8 cellular contexts compared by ENCODE assay signal in the genomic region with DNA sequence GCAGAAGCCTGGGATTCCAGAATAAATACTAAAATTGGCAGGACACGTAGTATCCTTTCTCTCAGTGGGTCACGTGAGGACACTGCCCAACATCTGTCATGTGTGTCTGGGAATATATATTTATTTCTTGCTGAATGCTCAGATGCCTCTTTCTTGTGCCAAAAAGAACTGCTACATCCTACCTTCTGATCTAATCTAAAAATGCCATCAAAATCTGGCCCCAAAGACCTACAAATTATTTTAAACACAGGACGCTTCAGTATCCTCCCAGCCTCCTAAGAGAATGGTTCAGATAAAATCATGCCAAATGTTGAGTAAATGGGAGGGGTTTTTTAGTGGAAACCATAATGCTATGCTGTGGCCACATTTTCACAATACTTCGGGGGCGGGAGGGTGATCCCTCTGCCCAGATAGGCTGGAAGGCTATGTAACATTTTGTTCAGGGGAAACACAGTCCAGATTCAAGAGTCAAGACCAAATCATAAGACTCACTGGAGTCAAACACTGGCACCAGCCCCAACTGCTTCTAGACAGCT. TPM values are rescaled to one million over a fixed set of nuclear protein-coding genes. Genes with fewer than 3 reads are reported as not detected.
DNase-seq lines count a peak whose midpoint lies in the region; ATAC-seq and TF ChIP-seq lines count a peak whose summit lies in the region.

No MANE protein-coding gene starts in this region.

- H3K9me3 Mint-ChIP-seq in IgD-negative memory B cell (no peaks in the 10 kb centered on the region), immature natural killer cell (no peaks in the 10 kb centered on the region)

- H3K4me1 ChIP-seq in adipocyte (ENCODE audit: control insufficient read depth, insufficient read depth, low read length) = peaks cover 57% of the 10 kb centered on the region

- H3K4me3 Mint-ChIP-seq in IgD-negative memory B cell (peak overlapping the region in 1 of 4 donors; percentile 6), immature natural killer cell (no peak overlapping the region)

- H3K27me3 Mint-ChIP-seq in IgD-negative memory B cell (peaks cover 1% of the 10 kb centered on the region), immature natural killer cell (ENCODE audit: low read depth in 3 of 3) (peaks cover 3 to 18% (median 9%) of the 10 kb centered on the region in 3 donors)

- H3K4me1 Mint-ChIP-seq in IgD-negative memory B cell = peaks cover 0 to 15% (median 9%) of the 10 kb centered on the region in 3 donors
- H3K4me1 Mint-ChIP-seq in immature natural killer cell = peaks cover 10 to 26% of the 10 kb centered on the region in 2 donors

- H3K27ac Mint-ChIP-seq in IgD-negative memory B cell (peak overlapping the region in 2 of 3 donors; percentile 30 to 71), immature natural killer cell (peak overlapping the region in 4 of 6 donors; percentile 21 to 64 (median 43))

- ATAC-seq in GM18505 (IDR thresholded peaks at IDR 0.05; ENCODE audit: unreplicated experiment) = no peak
- ATAC-seq in GM19452 (IDR thresholded peaks at IDR 0.05; ENCODE audit: unreplicated experiment) = no peak

- H3K9me3 ChIP-seq in adipocyte (ENCODE audit: control insufficient read depth, low read length) = no peaks in the 10 kb centered on the region

- no peaks in the 10 kb centered on the region for H3K27me3 ChIP-seq in adipocyte (replicated peaks; ENCODE audit: control insufficient read depth, insufficient read depth, low read length)

- H3K36me3 Mint-ChIP-seq in IgD-negative memory B cell = no peaks in the 10 kb centered on the region
- peaks cover 11 to 35% (median 16%) of the 10 kb centered on the region in 3 donors for H3K36me3 Mint-ChIP-seq in immature natural killer cell

- TF ChIP-seq POLR2A in GM18505 (IDR thresholded peaks at IDR 0.05; ENCODE audit: borderline replicate concordance, extremely low read depth, insufficient read depth, insufficient read length) = no peak

- DNase-seq in adipocyte (ENCODE audit: low read depth) = peak; percentile 94
- no peak for DNase-seq in immature natural killer cell
- DNase-seq in stromal cell of bone marrow (ENCODE audit: low read depth) = peak; percentile 95
- DNase-seq in stimulated activated CD4-positive, alpha-beta T cell treated with anti-CD3 and anti-CD28 coated beads, Interleukin-12 subunit alpha, Interleukin-12 subunit beta, amount 100 ng/mL, for 4 hours = no peak
- no peak for DNase-seq in SW 1271 (lab: John Stamatoyannopoulos, UW)

- peak overlapping the region; percentile 76 for H3K9ac ChIP-seq in adipocyte (ENCODE audit: low read length)

- H3K4me3 ChIP-seq in adipocyte (ENCODE audit: low read length) = peak overlapping the region; percentile 43

- peaks cover 7% of the 10 kb centered on the region for H3K36me3 ChIP-seq in adipocyte (ENCODE audit: control insufficient read depth, insufficient read depth, low read length, severe bottlenecking)

RNA-seq across cellular contexts. Expression of a gene that starts 22.9 kb away (rescaled TPM):
- polyA plus RNA-seq in IgD-negative memory B cell (not detected), immature natural killer cell (1 to 10 TPM in 1 of 3 donors, under 1 TPM in 2; 0.12 to 1.3 (median 0.38) TPM)

RNA-seq across cellular contexts. Expression of a gene that starts 52.7 kb away (rescaled TPM):
- not detected for polyA plus RNA-seq in IgD-negative memory B cell
- under 1 TPM in 1 of 3 donors, not detected in 2; 0.18 TPM for polyA plus RNA-seq in immature natural killer cell

RNA-seq across cellular contexts. Expression of a gene that starts 56.1 kb away (rescaled TPM):
- 8.6 TPM for polyA plus RNA-seq in IgD-negative memory B cell
- 1 to 10 TPM; 2.3 to 8.9 (median 5.1) TPM for polyA plus RNA-seq in immature natural killer cell

Comparison
In these comparisons a context has a peak if more than half of its experiments do, and no peak if none do; other contexts are left out.
1. DNase-seq: peak in adipocyte (single experiment) and stromal cell of bone marrow (single experiment); none in immature natural killer cell (0 of 3), stimulated activated CD4-positive, alpha-beta T cell treated with anti-CD3 and anti-CD28 coated beads, Interleukin-12 subunit alpha, Interleukin-12 subunit beta, amount 100 ng/mL, for 4 hours (single experiment) and SW 1271 (0 of 2).